ENCODE assay signal across 8 cellular contexts in the genomic region with DNA sequence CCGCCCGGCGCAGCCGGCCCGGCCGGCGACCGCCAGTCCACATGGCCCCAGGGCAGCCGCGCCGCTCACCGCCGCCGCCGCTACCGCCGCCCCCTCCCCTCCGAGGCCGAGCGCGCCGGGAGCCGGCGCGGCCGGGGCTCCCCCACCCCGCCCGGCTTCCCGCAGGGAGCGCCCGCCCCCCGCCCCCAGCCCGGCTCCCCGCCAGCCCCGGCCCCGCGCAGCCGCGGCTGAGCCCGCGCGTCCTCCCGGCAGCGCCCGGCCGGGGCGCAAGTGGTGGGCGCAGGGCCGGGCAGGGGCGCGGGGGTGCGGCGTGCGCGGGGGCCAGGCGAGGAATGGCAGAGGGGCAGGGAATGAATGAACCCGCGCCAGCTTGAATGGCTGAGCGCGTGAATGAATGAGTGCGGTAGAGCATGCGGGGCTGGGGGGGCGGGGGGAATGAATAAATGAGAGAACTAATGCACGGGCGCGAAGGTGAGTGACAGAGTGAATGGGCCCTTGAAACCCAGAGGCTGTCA. TPM values are rescaled to one million over a fixed set of nuclear protein-coding genes. Genes with fewer than 3 reads are reported as not detected.
DNase-seq lines count a peak whose midpoint lies in the region; ATAC-seq and TF ChIP-seq lines count a peak whose summit lies in the region.

A gene with protein sequence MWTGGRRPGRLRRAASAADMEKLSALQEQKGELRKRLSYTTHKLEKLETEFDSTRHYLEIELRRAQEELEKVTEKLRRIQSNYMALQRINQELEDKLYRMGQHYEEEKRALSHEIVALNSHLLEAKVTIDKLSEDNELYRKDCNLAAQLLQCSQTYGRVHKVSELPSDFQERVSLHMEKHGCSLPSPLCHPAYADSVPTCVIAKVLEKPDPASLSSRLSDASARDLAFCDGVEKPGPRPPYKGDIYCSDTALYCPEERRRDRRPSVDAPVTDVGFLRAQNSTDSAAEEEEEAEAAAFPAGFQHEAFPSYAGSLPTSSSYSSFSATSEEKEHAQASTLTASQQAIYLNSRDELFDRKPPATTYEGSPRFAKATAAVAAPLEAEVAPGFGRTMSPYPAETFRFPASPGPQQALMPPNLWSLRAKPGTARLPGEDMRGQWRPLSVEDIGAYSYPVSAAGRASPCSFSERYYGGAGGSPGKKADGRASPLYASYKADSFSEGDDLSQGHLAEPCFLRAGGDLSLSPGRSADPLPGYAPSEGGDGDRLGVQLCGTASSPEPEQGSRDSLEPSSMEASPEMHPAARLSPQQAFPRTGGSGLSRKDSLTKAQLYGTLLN (minus strand): TSS at position 170 of the 515 bp plus-strand sequence. CDS start 127 bp downstream, at position 43.

- no peak for ATAC-seq in naive B cell (ENCODE audit: low read depth in 2 of 2)
- no peak for ATAC-seq in HG03095 (IDR thresholded peaks at IDR 0.05; ENCODE audit: unreplicated experiment)

- H3K4me3 ChIP-seq in AG04449 (ENCODE audit: low read depth, low read length) (peak within 1 kb of the TSS; percentile 47), HUES64 (ENCODE audit: low read length) (peak within 1 kb of the TSS; percentile 56), dorsolateral prefrontal cortex (peak within 1 kb of the TSS; percentile 34 to 73 (median 59))

- H3K9ac ChIP-seq in HUES64 (ENCODE audit: low read depth, low read length): peak within 1 kb of the TSS; percentile 21

- 2% methylated on average over 66 of the region's 66 CpGs for WGBS in HUES64

- H3K27me3 Mint-ChIP-seq in naive B cell: peaks cover 24 to 60% (median 56%) of the 10 kb centered on the region in 3 donors

- peaks cover 52% of the 10 kb centered on the region for H3K27me3 ChIP-seq in HUES64 (ENCODE audit: insufficient read depth, low read length)
- H3K27me3 ChIP-seq in dorsolateral prefrontal cortex: peaks cover 0 to 38% (median 7%) of the 10 kb centered on the region in 45 donors

- DNase-seq in AG04449 (ENCODE audit: low read depth, low spot score) (no peak), dorsolateral prefrontal cortex (peak in 3 of 10 donors; percentile 11 to 35 (median 34)), naive B cell (no peak), DMS79 treated with DMSO at 0.1 percent for 48 hours (lab: John Stamatoyannopoulos, UW) (no peak), NAMALWA (ENCODE audit: low spot score) (no peak), globus pallidus (ENCODE audit: low spot score) (no peak)

- peak within 1 kb of the TSS in 6 of 8 donors; percentile 36 to 71 (median 53) for H3K4me3 Mint-ChIP-seq in naive B cell

- H3K27ac ChIP-seq in HUES64 (ENCODE audit: low read depth, low read length) (no peak within 1 kb of the TSS), dorsolateral prefrontal cortex (peak within 1 kb of the TSS in 36 of 59 donors; percentile 19 to 88 (median 62))

- H3K9me3 Mint-ChIP-seq in naive B cell: no peaks in the 10 kb centered on the region

- POLR2A ChIA-PET in AG04449 (lab: Yijun Ruan, JAX): no interaction called here

- no peaks in the 10 kb centered on the region for H3K4me1 ChIP-seq in HUES64 (ENCODE audit: insufficient read depth, low read length)

- no peak for TF ChIP-seq CTCF in AG04449 (IDR thresholded peaks at IDR 0.05; ENCODE audit: insufficient read depth, low read length, missing control alignments)
- TF ChIP-seq CTCF in dorsolateral prefrontal cortex (IDR thresholded peaks at IDR 0.05 in 54 of 56, conservative IDR thresholded peaks at IDR 0.05 in 2 of 56; ENCODE audit: low read depth in 1 of 56, partially characterized antibody in 56 of 56): no peak

- intact Hi-C loops in dorsolateral prefrontal cortex (cut with DNase I): no loop called here

- H3K36me3 ChIP-seq in HUES64 (ENCODE audit: insufficient read depth, low read length): no peaks in the 10 kb centered on the region

- H3K4me1 Mint-ChIP-seq in naive B cell: peaks cover 0 to 2% (median 0%) of the 10 kb centered on the region in 3 donors

- CTCF ChIA-PET in AG04449 (lab: Yijun Ruan, JAX): interaction anchor here (1.5 kb wide), 1 partner anchor 202 kb away, joined by 3 read pairs; no protein-coding TSS in a partner anchor

- H3K9me3 ChIP-seq in HUES64 (ENCODE audit: insufficient read depth, low read depth, low read length): no peaks in the 10 kb centered on the region

- no peak within 1 kb of the TSS for H3K27ac Mint-ChIP-seq in naive B cell

- H3K36me3 Mint-ChIP-seq in naive B cell: no peaks in the 10 kb centered on the region

RNA-seq across cellular contexts. Expression of the gene that starts here (rescaled TPM):
- 0.95 TPM for polyA plus RNA-seq in HUES64 (2013, experiment 1 of 2)
- polyA plus RNA-seq in HUES64 (2013, experiment 2 of 2): 1.7 TPM
- total RNA-seq in dorsolateral prefrontal cortex: 10 to 100 TPM; 12.3 to 70.3 (median 39.4) TPM
- polyA plus RNA-seq in naive B cell (ENCODE audit: low read depth in 6 of 6): 1 to 10 TPM in 1 of 6 donors, under 1 TPM in 2, not detected in 3; 0.55 to 1.2 (median 0.92) TPM
